ENCODE assay signal across 19 cellular contexts in genomic region chr7:115043605-115044004, GRCh38.
"Had no signal": no experiment of that assay in that cellular context is flagged by ENCODE, and none has a peak within 500 bp of the region (broad histone marks: within the 10 kb centered on the region; RNA-seq: fewer than 3 reads in every experiment).

No MANE protein-coding gene starts in this region.

- H3K4me3 ChIP-seq: body of pancreas, esophagus muscularis mucosa, heart left ventricle, neural progenitor cell, pancreas, tibial artery, uterus had no signal

- H3K4me1 ChIP-seq: body of pancreas, esophagus muscularis mucosa, heart left ventricle, tibial artery, uterus had no signal

- H3K27me3 ChIP-seq: body of pancreas, esophagus muscularis mucosa, heart left ventricle, neural progenitor cell, pancreas, tibial artery, uterus had no signal

- H3K27ac ChIP-seq: body of pancreas, esophagus muscularis mucosa, heart left ventricle, neural progenitor cell, pancreas, tibial artery, uterus had no signal

- H3K9me3 ChIP-seq: body of pancreas, esophagus muscularis mucosa, heart left ventricle, pancreas, tibial artery, uterus had no signal

- H3K4me2 ChIP-seq: neural progenitor cell had no signal

- H2AFZ ChIP-seq: neural progenitor cell had no signal

- DNase-seq: activated CD4-positive, alpha-beta T cell treated with anti-CD3 and anti-CD28 coated beads, Interleukin-2, amount 10 ng/mL, durations not matched to agents 7 days and 5 days; activated CD4-positive, CD25-positive, alpha-beta regulatory T cell; activated CD8-positive, alpha-beta memory T cell treated with anti-CD3 and anti-CD28 coated beads, Interleukin-2, amount 50 U/mL, for 48 hours; activated gamma-delta T cell; activated T-cell treated with anti-CD3 and anti-CD28 coated beads, Interleukin-2, amount 50 U/mL, for 72 hours; amygdala; body of pancreas; cortex of kidney; effector CD4-positive, alpha-beta T cell; heart left ventricle; left cardiac atrium; pancreas; stimulated activated CD4-positive, alpha-beta T cell treated with anti-CD3 and anti-CD28 coated beads, Interleukin-2, amount 100 ng/mL, for 48 hours; tibial artery; uterus had no signal

- ATAC-seq: activated naive CD4-positive, alpha-beta T cell treated with anti-CD3 and anti-CD28 coated beads, Interleukin-2, amount 50 U/mL, for 72 hours; activated T-cell treated with anti-CD3 and anti-CD28 coated beads, Interleukin-2, amount 50 U/mL, for 72 hours; body of pancreas; heart left ventricle; left cardiac atrium; pancreas; stimulated activated memory B cell treated with anti-CD40 and anti-IgM and Interleukin-4, amounts not matched to agents 10 μg/mL and 1 μg/mL and 100 μg/mL, for 72 hours had no signal

- H3K36me3 ChIP-seq: esophagus muscularis mucosa, heart left ventricle, neural progenitor cell, pancreas, tibial artery, uterus had no signal
